ENCODE assay signal across 1 cellular context in genomic region chr20:11920083-11920482, GRCh38.
TF ChIP-seq lines count a peak whose summit lies in the region.

No MANE protein-coding gene starts in this region.

TF ChIP-seq in GM23338, 12 proteins besides CTCF, POLR2A, EP300 and RAD21 (continued from another document):
- TF ChIP-seq ZNF462 (CRISPR knock-in tag; IDR thresholded peaks at IDR 0.05) (no peak), EZH2phosphoT487 (IDR thresholded peaks at IDR 0.05; ENCODE audit: unreplicated experiment) (no peak), ETS1 (IDR thresholded peaks at IDR 0.05) (no peak), EZH2 (IDR thresholded peaks at IDR 0.05; ENCODE audit: low read depth, unreplicated experiment) (no peak), POLR2AphosphoS5 (IDR thresholded peaks at IDR 0.05; ENCODE audit: low read depth) (no peak), NANOG (IDR thresholded peaks at IDR 0.05; ENCODE audit: borderline replicate concordance) (no peak), STAT1 (IDR thresholded peaks at IDR 0.05; ENCODE audit: unreplicated experiment) (no peak), REST (IDR thresholded peaks at IDR 0.05; ENCODE audit: unreplicated experiment) (no peak), CREB1 (CRISPR knock-in tag; IDR thresholded peaks at IDR 0.05; ENCODE audit: low read depth) (no peak), ZNF331 (CRISPR knock-in tag; IDR thresholded peaks at IDR 0.05; ENCODE audit: low read depth) (no peak)
